9 cellular contexts compared by ENCODE assay signal in genomic region chr17:43661699-43662431, GRCh38. TPM values are rescaled to one million over a fixed set of nuclear protein-coding genes. Genes with fewer than 3 reads are reported as not detected.
DNase-seq lines count a peak whose midpoint lies in the region; ATAC-seq, FAIRE-seq and TF ChIP-seq lines count a peak whose summit lies in the region.
"Had no signal": no experiment of that assay in that cellular context is flagged by ENCODE, and none has a peak within 500 bp of the region (broad histone marks: within the 10 kb centered on the region; RNA-seq: fewer than 3 reads in every experiment).

Gene MEOX1 (minus strand): TSS chr17:43661922. CDS start chr17:43661534, 388 bp downstream.

- DNase-seq in HTR-8/SVneo (ENCODE audit: insufficient read length, low spot score): peak; percentile 90
- no peak for DNase-seq in ascending aorta (ENCODE audit: low spot score in 2 of 2)
- DNase-seq in lower lobe of right lung: no peak
- no peak for DNase-seq in erythroblast (lab: John Stamatoyannopoulos, UW)
- no peak for DNase-seq in DMS114 treated with DMSO at 0.1 percent for 48 hours (lab: John Stamatoyannopoulos, UW; ENCODE audit: unreplicated experiment)
- no peak for DNase-seq in cerebellar nuclear complex (lab: John Stamatoyannopoulos, UW)
- DNase-seq: activated B cell treated with CpG ODN at 0.5 μM for 24 hours had no signal

- FAIRE-seq in HTR-8/SVneo (lab: Jason Lieb, UNC): no peak

- H3K4me3 ChIP-seq in ACC112 (ENCODE audit: low read depth, low read length) (peak within 1 kb of the TSS; percentile 50; the same call in 1 of the 2 replicates), ascending aorta (peak within 1 kb of the TSS in 1 of 2 donors; percentile 3), lower lobe of right lung (peak within 1 kb of the TSS; percentile 6)

- H3K36me3 ChIP-seq in ACC112 (ENCODE audit: insufficient read depth, low read length): no peaks in the 10 kb centered on the region
- no peaks in the 10 kb centered on the region for H3K36me3 ChIP-seq in ascending aorta
- H3K36me3 ChIP-seq in lower lobe of right lung: no peaks in the 10 kb centered on the region

- ATAC-seq in lower lobe of right lung (no peak), GM21360 (IDR thresholded peaks at IDR 0.05; ENCODE audit: unreplicated experiment) (no peak)

- H3K27ac ChIP-seq in ACC112 (ENCODE audit: low read depth, low read length) (no peak within 1 kb of the TSS), ascending aorta (no peak within 1 kb of the TSS), lower lobe of right lung (no peak within 1 kb of the TSS)

- no peaks in the 10 kb centered on the region for H3K9me3 ChIP-seq in ascending aorta
- H3K9me3 ChIP-seq in lower lobe of right lung: no peaks in the 10 kb centered on the region

- H3K4me1 ChIP-seq in ACC112 (ENCODE audit: control insufficient read depth, insufficient read depth, low read length, unreplicated experiment): peaks cover 16% of the 10 kb centered on the region
- peaks cover 0 to 7% of the 10 kb centered on the region in 2 donors for H3K4me1 ChIP-seq in ascending aorta
- H3K4me1 ChIP-seq in lower lobe of right lung: no peaks in the 10 kb centered on the region

- intact Hi-C loops in ascending aorta (cut with DNase I): no loop called here
- intact Hi-C loops in lower lobe of right lung (cut with DNase I): no loop called here

- no peak for TF ChIP-seq POLR2A in erythroblast (IDR thresholded peaks at IDR 0.05; ENCODE audit: low read length)

- no peaks in the 10 kb centered on the region for H3K79me2 ChIP-seq in ACC112 (ENCODE audit: control insufficient read depth, insufficient read depth, low read length, unreplicated experiment)

- TF ChIP-seq CTCF in ascending aorta (IDR thresholded peaks at IDR 0.05) (no peak), lower lobe of right lung (IDR thresholded peaks at IDR 0.05) (no peak)

- no peak within 1 kb of the TSS for H2AFZ ChIP-seq in ACC112 (ENCODE audit: low read length, unreplicated experiment)

- no peaks in the 10 kb centered on the region for H3K27me3 ChIP-seq in ACC112 (ENCODE audit: insufficient read depth, low read length)
- no peaks in the 10 kb centered on the region for H3K27me3 ChIP-seq in ascending aorta
- H3K27me3 ChIP-seq in lower lobe of right lung (ENCODE audit: low read depth): no peaks in the 10 kb centered on the region

RNA-seq across cellular contexts. Expression of gene MEOX1, which starts in this region (rescaled TPM):
- total RNA-seq in ascending aorta: 17.8 TPM
- 0.86 TPM for total RNA-seq in lower lobe of right lung
- total RNA-seq: activated B cell treated with CpG ODN at 0.5 μM for 24 hours had no signal

Comparison
In these comparisons a context has a peak if more than half of its experiments do, and no peak if none do; other contexts are left out.
1. RNA of gene MEOX1 (total RNA-seq): 17.8 TPM in ascending aorta (single experiment); 0.86 TPM in lower lobe of right lung (single experiment); every median in the first group is over 10 times any median in the second.